ENCODE assay signal across 31 cellular contexts in genomic region chr1:172289448-172289847, GRCh38.
"Had no signal": no experiment of that assay in that cellular context is flagged by ENCODE, and none has a peak within 500 bp of the region (broad histone marks: within the 10 kb centered on the region; RNA-seq: fewer than 3 reads in every experiment).

No MANE protein-coding gene starts in this region.

- H3K27me3 ChIP-seq: brain microvascular endothelial cell had no signal

- H3K27ac ChIP-seq: brain microvascular endothelial cell, WERI-Rb-1 had no signal

- H3K36me3 ChIP-seq: brain microvascular endothelial cell, WERI-Rb-1 had no signal

- DNase-seq: activated CD4-positive, alpha-beta memory T cell treated with anti-CD3 and anti-CD28 coated beads, Interleukin-2, amount 10 ng/mL, durations not matched to agents 7 days and 5 days; activated CD4-positive, alpha-beta T cell treated with anti-CD3 and anti-CD28 coated beads for 1 hour; activated CD4-positive, alpha-beta T cell treated with anti-CD3 and anti-CD28 coated beads for 48 hours; activated CD4-positive, CD25-positive, alpha-beta regulatory T cell; activated CD8-positive, alpha-beta memory T cell treated with anti-CD3 and anti-CD28 coated beads for 24 hours; activated CD8-positive, alpha-beta memory T cell treated with anti-CD3 and anti-CD28 coated beads, Interleukin-2, amount 10 ng/mL, durations not matched to agents 7 days and 5 days; activated CD8-positive, alpha-beta memory T cell treated with anti-CD3 and anti-CD28 coated beads, Interleukin-2, amount 50 U/mL, for 48 hours; activated effector memory CD4-positive, alpha-beta T cell treated with Interleukin-2 at 50 U/mL for 16 hours; activated naive CD4-positive, alpha-beta T cell treated with anti-CD3 and anti-CD28 coated beads, Interleukin-2, amount 10 ng/mL, durations not matched to agents 7 days and 5 days; activated naive CD8-positive, alpha-beta T cell treated with anti-CD3 and anti-CD28 coated beads, Interleukin-2, amount 50 U/mL, for 24 hours; activated T-cell treated with anti-CD3 and anti-CD28 coated beads, Interleukin-2, amount 50 U/mL, for 48 hours; anterior cingulate cortex; brain microvascular endothelial cell; central memory CD4-positive, alpha-beta T cell; MM.1S; MV-4-11; NCI-H1092; NCI-H1436 treated with DMSO at 0.1 percent for 48 hours; NCI-H1694 treated with DMSO at 0.1 percent for 48 hours; NCI-H2029; NCI-H510A; NCI-H526; NCI-H748 treated with DMSO at 0.1 percent for 48 hours; NK-92 treated with Interleukin-12 subunit alpha and Interleukin-12 subunit beta, amount 100 ng/mL, for 24 hours; PC-3; Right ventricle myocardium superior; SW 1271; T-helper 1 cell; T-helper 2 cell; T-helper 9 cell; WERI-Rb-1 had no signal

- ATAC-seq: activated CD8-positive, alpha-beta memory T cell treated with anti-CD3 and anti-CD28 coated beads, Interleukin-2, amount 10 ng/mL, durations not matched to agents 7 days and 5 days; activated naive CD8-positive, alpha-beta T cell treated with anti-CD3 and anti-CD28 coated beads, Interleukin-2, amount 50 U/mL, for 24 hours; PC-3 had no signal
